Comparison of ENCODE assay signal across 8 cellular contexts in the genomic region with DNA sequence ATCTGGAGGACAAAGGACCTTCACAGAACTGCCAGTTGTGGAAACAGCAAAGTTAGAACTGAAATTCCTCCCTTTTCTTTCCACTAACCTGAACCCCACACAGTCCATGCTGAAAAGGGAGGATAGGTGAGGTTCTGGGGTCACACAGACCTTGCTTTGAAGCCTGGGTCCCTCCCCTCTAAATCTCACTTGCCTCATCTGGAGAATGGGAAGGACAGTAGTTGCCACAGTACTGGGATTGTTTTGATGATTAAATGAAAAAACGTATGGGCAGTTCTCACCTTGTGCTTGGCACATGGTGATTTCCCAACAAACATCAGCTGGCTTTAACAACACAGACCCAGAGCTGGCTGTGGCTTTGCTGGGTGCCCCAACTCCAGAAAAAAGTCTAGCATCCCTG.
"Had no signal": no experiment of that assay in that cellular context is flagged by ENCODE, and none has a peak within 500 bp of the region (broad histone marks: within the 10 kb centered on the region; RNA-seq: fewer than 3 reads in every experiment).

No MANE protein-coding gene starts in this region.

- DNase-seq: GDM1, GF-D8 had no signal

- ATAC-seq: GM12878 had no signal

- H3K4me3 ChIP-seq: GM12878 had no signal

- FAIRE-seq: G401.6, GM12878, GM12891, GM12892, GM18507, GM19239 had no signal
